Comparison of ENCODE assay signal across 8 cellular contexts in genomic region chr4:54217642-54218486, GRCh38. TPM values are rescaled to one million over a fixed set of nuclear protein-coding genes. Genes with fewer than 3 reads are reported as not detected.
DNase-seq lines count a peak whose midpoint lies in the region; ATAC-seq, FAIRE-seq and TF ChIP-seq lines count a peak whose summit lies in the region.

No MANE protein-coding gene starts in this region.

- H3K27me3 ChIP-seq in HepG2 (ENCODE audit: control insufficient read depth in 1 of 2, insufficient read depth in 2 of 2, low read length in 2 of 2), result peaks cover 0 to 5% of the 10 kb centered on the region in 2 experiments; a peak in 3 of 5 replicates

- no peaks in the 10 kb centered on the region for H3K4me1 ChIP-seq in HepG2 (ENCODE audit: insufficient read depth, low read length)

- no peak overlapping the region for H3K9ac ChIP-seq in HepG2 (ENCODE audit: insufficient read depth, low read depth, low read length)

- ATAC-seq in HG03354 (IDR thresholded peaks at IDR 0.05; ENCODE audit: poor library complexity, severe bottlenecking, unreplicated experiment), result peak; percentile 74
- peak; percentile 97 for ATAC-seq in HepG2

- no TSS peak for BruUV-seq in HepG2 (replicated peaks; lab: Mats Ljungman, UMichigan)

- peak overlapping the region; percentile 76 for H3K4me2 ChIP-seq in HepG2 (ENCODE audit: low read depth, low read length)

- no peak for TF ChIP-seq POLR2A in HepG2 (IDR thresholded peaks at IDR 0.05; ENCODE audit: insufficient read depth in 1 of 2, low read depth in 2 of 2, low read length in 2 of 2)

- H3K4me3 ChIP-seq in HepG2 (replicated peaks in 1 of 3; ENCODE audit: insufficient read depth in 1 of 3, low read depth in 2 of 3, low read length in 3 of 3), result peak overlapping the region in 1 of 3 experiments; percentile 59; a peak in 2 of 6 replicates

- in situ Hi-C loops in HepG2 (cut with HindIII; ENCODE audit: extremely low pct_ligation_motif_present, low pct_unique_long_range_greater_than_20kb), result no loop called here

- WGBS in HepG2 (ENCODE audit: low lambda C conversion rate), result 4% methylated on average over 8 of the region's 23 CpGs

- no peak overlapping the region for H2AFZ ChIP-seq in HepG2 (ENCODE audit: low read length)

- no peaks in the 10 kb centered on the region for H4K20me1 ChIP-seq in HepG2 (ENCODE audit: insufficient read depth, low read length)

- peak; percentile 87 for FAIRE-seq in HepG2 (lab: Jason Lieb, UNC)

- no peaks in the 10 kb centered on the region for H3K79me2 ChIP-seq in HepG2 (ENCODE audit: insufficient read depth, low read length)

- no peak overlapping the region for H3K27ac ChIP-seq in HepG2 (ENCODE audit: extremely low read length, insufficient read depth, low read length)

- TF ChIP-seq RAD21 in HepG2 (CRISPR knock-in tag; IDR thresholded peaks at IDR 0.05), result peak; percentile 83

- DNase-seq in activated gamma-delta T cell treated with Interleukin-2 at 50 U/mL for 16 hours, result peak; percentile 47
- no peak for DNase-seq in activated gamma-delta T cell (lab: John Stamatoyannopoulos, UW)
- peak; percentile 73 to 82 for DNase-seq in NCI-H446 (lab: John Stamatoyannopoulos, UW)
- peak; percentile 63 for DNase-seq in activated CD4-positive, alpha-beta T cell treated with anti-CD3 and anti-CD28 coated beads for 48 hours
- peak; percentile 78 for DNase-seq in ecto neural progenitor cell (ENCODE audit: low spot score)
- DNase-seq in HepG2 (ENCODE audit: low spot score), result peak; percentile 52
- peak; percentile 27 to 45 (median 44) for DNase-seq in stimulated activated CD4-positive, alpha-beta T cell treated with anti-CD3 and anti-CD28 coated beads, TNF-alpha, amount 100 ng/mL, for 24 hours (ENCODE audit: low read depth in 3 of 3)

- CTCF ChIA-PET in HepG2 (lab: Yijun Ruan, JAX; ENCODE audit: low intra/inter-chr PET ratio, low total read pairs), result interaction anchor here (0.7 to 2.2 kb wide), 4 partner anchors 17 to 1235 kb away, joined by 3 to 24 read pairs (median 14); no protein-coding TSS in a partner anchor

- TF ChIP-seq EP300 in HepG2 (IDR thresholded peaks at IDR 0.05; ENCODE audit: low read depth in 2 of 2, low read length in 2 of 2) (no peak), HepG2 (CRISPR knock-in tag; IDR thresholded peaks at IDR 0.05; ENCODE audit: borderline replicate concordance) (no peak)

- no peaks in the 10 kb centered on the region for H3K9me3 ChIP-seq in HepG2 (ENCODE audit: low read length)

- POLR2A ChIA-PET in HepG2 (lab: Yijun Ruan, JAX), result no interaction called here

- peak; percentile 92 for TF ChIP-seq CTCF in HepG2 (CRISPR knock-in tag; IDR thresholded peaks at IDR 0.05)

- H3K36me3 ChIP-seq in HepG2 (replicated peaks in 1 of 2; ENCODE audit: control insufficient read depth in 1 of 2, insufficient read depth in 2 of 2, low read length in 2 of 2), result no peaks in the 10 kb centered on the region

- intact Hi-C loops in HepG2 (cut with micrococcal nuclease; ENCODE audit: unreplicated experiment), result loop anchor here (1.0 to 5.0 kb wide), 4 partner anchors 156 to 1021 kb away; partner anchors contain the start of gene CHIC2

TF ChIP-seq in HepG2, 621 proteins besides CTCF, POLR2A, EP300 and RAD21 (continues in another document):
- TF ChIP-seq CAMTA2 (CRISPR knock-in tag; IDR thresholded peaks at IDR 0.05; ENCODE audit: borderline replicate concordance) (0 out of 2 replicates have a peak, but pooled peaks have one; percentile 37), ETS1 (CRISPR knock-in tag; IDR thresholded peaks at IDR 0.05) (no peak), BORCS8-MEF2B (CRISPR knock-in tag; IDR thresholded peaks at IDR 0.05) (peak; percentile 42; the same call in 1 of the 2 replicates), RNF2 (conservative IDR thresholded peaks at IDR 0.05; ENCODE audit: low read depth) (0 out of 2 replicates have a peak, but pooled peaks have one; percentile 36), ZNF800 (CRISPR knock-in tag; IDR thresholded peaks at IDR 0.05) (0 out of 2 replicates have a peak, but pooled peaks have one; percentile 37), RARA (CRISPR knock-in tag; IDR thresholded peaks at IDR 0.05) (peak; percentile 23; the same call in 1 of the 2 replicates), ZFP62 (CRISPR knock-in tag; IDR thresholded peaks at IDR 0.05) (no peak), ARID4A (CRISPR knock-in tag; IDR thresholded peaks at IDR 0.05; ENCODE audit: borderline replicate concordance) (peak; percentile 12; the same call in 1 of the 2 replicates)

RNA-seq across cellular contexts. Expression of gene PDGFRA, which starts 11.2 kb away (rescaled TPM):
- 0.04 TPM in 1 of 2 replicates, not detected in the other for total RNA-seq in HepG2 (2016; rRNA removed; fragmentation: Illumina TruSeq; extraction: Trizol)
- total RNA-seq in HepG2 (2016; cell fraction: cytosol; rRNA removed; fragmentation: Illumina TruSeq; extraction: Trizol; ENCODE audit: low read depth), result not detected in 2 replicates
- total RNA-seq in HepG2 (2016; cell fraction: insoluble cytoplasmic fraction; rRNA removed; fragmentation: Illumina TruSeq; extraction: Trizol), result 0.02 TPM in 1 of 2 replicates, not detected in the other
- total RNA-seq in HepG2 (2016; cell fraction: membrane; rRNA removed; fragmentation: Illumina TruSeq; extraction: Trizol), result not detected in 2 replicates
- not detected in 2 replicates for total RNA-seq in HepG2 (2016; cell fraction: nucleus; rRNA removed; fragmentation: Illumina TruSeq; extraction: Trizol)
- 0.03 TPM in 1 of 2 replicates, not detected in the other for polyA plus RNA-seq in HepG2 (2011; rRNA removed)
- polyA plus RNA-seq in HepG2 (2011; cell fraction: cytosol; rRNA removed), result 0.01 TPM in 1 of 2 replicates, not detected in the other
- 0.03 TPM in 1 of 2 replicates, not detected in the other for polyA plus RNA-seq in HepG2 (2011; cell fraction: nucleus; rRNA removed)
- not detected in 2 replicates for polyA plus RNA-seq in HepG2 (2012)
- not detected in 2 replicates for polyA plus RNA-seq in HepG2 (2016; cell fraction: cytosol; fragmentation: Illumina TruSeq; extraction: Trizol; ENCODE audit: low read depth)
- not detected in 2 replicates for polyA plus RNA-seq in HepG2 (2016; cell fraction: insoluble cytoplasmic fraction; fragmentation: Illumina TruSeq; extraction: Trizol; ENCODE audit: low read depth)
- not detected in 2 replicates for polyA plus RNA-seq in HepG2 (2016; cell fraction: membrane; fragmentation: Illumina TruSeq; extraction: Trizol; ENCODE audit: low read depth)
- not detected in 2 replicates for polyA plus RNA-seq in HepG2 (2016; cell fraction: nucleus; fragmentation: Illumina TruSeq; extraction: Trizol; ENCODE audit: insufficient read depth, low read depth)
- 0.26 TPM in 1 of 2 replicates, not detected in the other for polyA minus RNA-seq in HepG2 (2011; rRNA and poly(A)+ RNA removed; ENCODE audit: low replicate concordance)
- not detected in 2 replicates for polyA minus RNA-seq in HepG2 (2011; cell fraction: cytosol; rRNA and poly(A)+ RNA removed)
- not detected in 2 replicates for polyA minus RNA-seq in HepG2 (2011; cell fraction: nucleus; rRNA and poly(A)+ RNA removed)
